Comparison of ENCODE assay signal across 19 cellular contexts in the genomic region with DNA sequence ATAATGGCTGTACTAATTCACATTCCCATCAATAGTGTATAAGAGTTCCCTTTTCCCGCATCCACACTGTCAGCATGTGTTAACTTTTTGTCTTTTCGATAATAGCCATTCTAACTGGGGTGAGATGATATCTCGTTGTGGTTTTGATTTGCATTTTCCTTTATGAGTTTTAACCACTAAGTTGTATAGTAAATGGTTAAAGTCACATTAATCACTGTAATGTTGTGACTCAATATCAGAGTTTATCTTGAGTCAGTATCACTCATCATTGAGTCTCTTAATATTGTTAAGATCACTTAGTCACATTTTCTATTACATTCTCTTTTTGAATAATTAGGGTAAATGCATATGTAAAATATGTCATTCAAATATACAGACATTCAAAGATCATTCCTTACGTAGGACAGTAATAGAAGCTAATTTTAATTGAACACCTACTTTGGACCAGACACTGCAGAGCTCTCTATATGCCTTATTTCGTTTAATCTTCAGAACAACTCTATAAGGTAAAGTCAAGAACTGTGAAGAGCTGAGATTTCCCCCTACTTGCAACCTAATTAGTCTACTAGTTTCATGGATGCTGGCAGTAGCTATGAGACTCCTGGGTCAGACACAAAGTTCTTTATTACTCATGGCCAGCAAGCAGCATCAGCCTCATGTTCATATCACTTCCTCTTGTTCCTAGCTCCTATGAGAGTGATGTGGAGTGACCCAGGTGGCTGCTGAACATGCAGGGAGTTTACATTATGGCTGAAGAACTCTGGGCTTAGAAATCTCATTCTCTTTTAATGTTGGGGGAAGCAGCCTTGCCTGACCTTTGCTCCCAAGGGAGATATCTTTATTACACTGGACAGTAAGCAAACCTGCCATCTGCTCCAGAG. TPM values are rescaled to one million over a fixed set of nuclear protein-coding genes. Genes with fewer than 3 reads are reported as not detected.
A peak's percentile ranks its signal among the peaks of the same experiment; 100 is the strongest.
DNase-seq lines count a peak whose midpoint lies in the region; FAIRE-seq and TF ChIP-seq lines count a peak whose summit lies in the region.
"Had no signal": no experiment of that assay in that cellular context is flagged by ENCODE, and none has a peak within 500 bp of the region (broad histone marks: within the 10 kb centered on the region; RNA-seq: fewer than 3 reads in every experiment).

No MANE protein-coding gene starts in this region.

- FAIRE-seq in GM12891 (lab: Jason Lieb, UNC): no peak
- FAIRE-seq: islet of Langerhans had no signal

- no peak for TF ChIP-seq POLR2A in GM12891 (IDR thresholded peaks at IDR 0.05; ENCODE audit: low read depth, low read length)

- TF ChIP-seq CTCF in fibroblast of mammary gland (conservative IDR thresholded peaks at IDR 0.05; ENCODE audit: control insufficient read depth, insufficient read depth, low read depth, low read length): no peak

- H3K4me3 ChIP-seq in fibroblast of mammary gland (ENCODE audit: control insufficient read depth, low read depth, low read length): no peak overlapping the region
- H3K4me3 ChIP-seq: body of pancreas, esophagus squamous epithelium, heart left ventricle, MG63, psoas muscle, spleen had no signal

- DNase-seq in activated CD4-positive, alpha-beta T cell treated with anti-CD3 and anti-CD28 coated beads for 48 hours: peak; percentile 13
- no peak for DNase-seq in activated CD4-positive, alpha-beta T cell treated with anti-CD3 and anti-CD28 coated beads, Interleukin-2, amount 50 U/mL, for 1 hour
- DNase-seq in GM12891 (ENCODE audit: insufficient read length, low spot score) (no peak), NCI-H69 (lab: John Stamatoyannopoulos, UW) (peak; percentile 78), fibroblast of mammary gland (ENCODE audit: low read depth) (peak; percentile 60), ecto neural progenitor cell (ENCODE audit: low spot score) (no peak), medulla oblongata (ENCODE audit: extremely low spot score) (no peak), LoVo (ENCODE audit: low spot score) (no peak)
- DNase-seq: activated CD4-positive, alpha-beta T cell treated with anti-CD3 and anti-CD28 coated beads, Interleukin-2, amount 10 ng/mL, durations not matched to agents 7 days and 5 days; body of pancreas; CD4-positive, CD25-positive, alpha-beta regulatory T cell; esophagus squamous epithelium; heart left ventricle; MG63; NCI-H2029; psoas muscle; SHP77 treated with DMSO at 0.1 percent for 48 hours; spleen had no signal

TF ChIP-seq in GM12891, 5 proteins besides CTCF, POLR2A, EP300 and RAD21:
- TF ChIP-seq PAX5 (IDR thresholded peaks at IDR 0.05; ENCODE audit: insufficient read depth, low read length, severe bottlenecking) (no peak), POLR2AphosphoS5 (IDR thresholded peaks at IDR 0.05; ENCODE audit: low read depth, low read length) (no peak), TAF1 (IDR thresholded peaks at IDR 0.05; ENCODE audit: low read depth, low read length) (no peak), POU2F2 (IDR thresholded peaks at IDR 0.05; ENCODE audit: low read depth, low read length) (no peak), SPI1 (IDR thresholded peaks at IDR 0.05; ENCODE audit: low read depth, low read length) (peak; percentile 87)
TF ChIP-seq in GM12891: peak in this region for 1.

RNA-seq across cellular contexts. Expression of a gene that starts 30.5 kb away (rescaled TPM):
- polyA plus RNA-seq in GM12891 (2012; ENCODE audit: low read depth, missing spikeins): 7.8 TPM
- polyA plus RNA-seq: CD4-positive, CD25-positive, alpha-beta regulatory T cell had no signal

Comparison
In these comparisons a context has a peak if more than half of its experiments do, and no peak if none do; other contexts are left out.
1. DNase-seq: peak in activated CD4-positive, alpha-beta T cell treated with anti-CD3 and anti-CD28 coated beads for 48 hours (single experiment), NCI-H69 (single experiment) and fibroblast of mammary gland (single experiment); none in activated CD4-positive, alpha-beta T cell treated with anti-CD3 and anti-CD28 coated beads, Interleukin-2, amount 50 U/mL, for 1 hour (single experiment), GM12891 (single experiment), ecto neural progenitor cell (single experiment), medulla oblongata (single experiment) and LoVo (single experiment).